8 cellular contexts compared by ENCODE assay signal in the genomic region with DNA sequence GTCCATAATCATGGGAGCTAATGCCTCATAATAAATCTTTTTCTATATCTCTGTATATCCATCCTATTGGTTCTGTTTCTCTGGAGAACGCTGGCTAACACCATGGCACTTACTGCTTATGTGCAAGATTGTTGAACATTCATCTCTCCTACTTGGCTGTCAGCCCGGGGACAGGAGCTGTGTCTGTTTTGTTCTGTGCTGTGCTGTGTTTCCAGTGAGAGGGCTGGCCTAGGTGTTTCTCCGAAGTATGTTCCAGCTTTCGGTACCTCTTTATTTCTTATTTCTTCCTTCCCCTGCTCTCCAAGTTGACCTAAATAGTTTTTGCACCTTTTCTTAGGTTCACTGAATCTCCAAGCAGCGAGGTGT. TPM values are rescaled to one million over a fixed set of nuclear protein-coding genes. Genes with fewer than 3 reads are reported as not detected.
DNase-seq lines count a peak whose midpoint lies in the region; ATAC-seq and TF ChIP-seq lines count a peak whose summit lies in the region.

No MANE protein-coding gene starts in this region.

- H3K4me1 ChIP-seq in thyroid gland = peaks cover 19 to 38% of the 10 kb centered on the region in 2 donors

- H3K36me3 ChIP-seq in thyroid gland = no peaks in the 10 kb centered on the region

- TF ChIP-seq CTCF in coronary artery (IDR thresholded peaks at IDR 0.05) (no peak), thyroid gland (IDR thresholded peaks at IDR 0.05) (no peak)

- ATAC-seq in HG02642 (IDR thresholded peaks at IDR 0.05; ENCODE audit: poor library complexity, unreplicated experiment) (no peak), GM21447 (IDR thresholded peaks at IDR 0.05; ENCODE audit: unreplicated experiment) (no peak), GM18511 (IDR thresholded peaks at IDR 0.05; ENCODE audit: unreplicated experiment) (no peak)

- TF ChIP-seq POLR2A in thyroid gland (IDR thresholded peaks at IDR 0.05) = no peak

- DNase-seq in ELR (ENCODE audit: low read depth) (peak; percentile 33), NCI-H446 treated with DMSO at 0.1 percent for 48 hours (lab: John Stamatoyannopoulos, UW) (peak; percentile 10), coronary artery (ENCODE audit: low spot score) (no peak), medulla oblongata (ENCODE audit: extremely low spot score) (peak; percentile 79), thyroid gland (peak; percentile 92 to 93)

- intact Hi-C loops in thyroid gland (cut with DNase I) = no loop called here

- no peaks in the 10 kb centered on the region for H3K27me3 ChIP-seq in thyroid gland

- no peaks in the 10 kb centered on the region for H3K9me3 ChIP-seq in thyroid gland

- WGBS in thyroid gland, 2 donors = 2% methylated on average over 5 of the region's 5 CpGs

- H3K4me3 ChIP-seq in coronary artery (peak overlapping the region; percentile 63), thyroid gland (replicated peaks in 1 of 3) (no peak overlapping the region)

- H3K27ac ChIP-seq in coronary artery = peak overlapping the region; percentile 89 to 94
- peak overlapping the region; percentile 82 to 100 (median 98) for H3K27ac ChIP-seq in thyroid gland

RNA-seq across cellular contexts. Expression of a gene that starts 18.8 kb away (rescaled TPM):
- 100 to 1,000 TPM in 1 of 4 donors, 10 to 100 TPM in 3; 46.3 to 156 (median 83.5) TPM for total RNA-seq in thyroid gland

RNA-seq across cellular contexts. Expression of a gene that starts 25.7 kb away (rescaled TPM):
- 10 to 100 TPM in 3 of 4 donors, 1 to 10 TPM in 1; 9.8 to 20.8 (median 14.5) TPM for total RNA-seq in thyroid gland

RNA-seq across cellular contexts. Expression of a gene that starts 37.4 kb away (rescaled TPM):
- 10 to 100 TPM; 40.7 to 61.1 (median 48.0) TPM for total RNA-seq in thyroid gland

RNA-seq across cellular contexts. Expression of a gene that starts 47.1 kb away (rescaled TPM):
- total RNA-seq in thyroid gland = under 1 TPM in 1 of 4 donors, not detected in 3; 0.67 TPM
